Comparison of ENCODE assay signal across 26 cellular contexts in the genomic region with DNA sequence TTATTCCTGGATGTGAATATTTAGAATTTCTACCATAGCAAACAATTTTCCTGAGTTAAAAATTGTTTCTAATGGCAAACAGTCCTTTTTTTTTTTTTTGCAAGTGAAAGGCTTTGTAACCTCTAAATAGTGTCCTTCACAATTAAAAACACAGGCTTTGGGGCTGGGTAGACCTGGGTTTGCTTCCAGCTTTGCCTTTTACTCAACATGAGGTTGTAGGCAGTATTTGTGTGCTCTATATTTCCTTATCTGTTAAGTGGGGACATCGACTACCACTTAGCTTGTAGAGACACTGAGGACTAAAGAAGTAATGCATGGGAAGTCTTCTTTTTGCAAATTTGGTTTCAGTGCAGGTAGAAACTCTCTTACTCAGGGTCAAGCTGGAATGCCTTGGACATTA.
A peak's percentile ranks its signal among the peaks of the same experiment; 100 is the strongest.
DNase-seq lines count a peak whose midpoint lies in the region; ATAC-seq, FAIRE-seq and TF ChIP-seq lines count a peak whose summit lies in the region.
"Had no signal": no experiment of that assay in that cellular context is flagged by ENCODE, and none has a peak within 500 bp of the region (broad histone marks: within the 10 kb centered on the region; RNA-seq: fewer than 3 reads in every experiment).

No MANE protein-coding gene starts in this region.

- H3K79me2 ChIP-seq in mammary epithelial cell (ENCODE audit: insufficient read depth, low read length) (no peaks in the 10 kb centered on the region), PC-3 (ENCODE audit: low read length) (no peaks in the 10 kb centered on the region)

- WGBS in mammary epithelial cell (ENCODE audit: low coverage, missing lambda C conversion rate): 92% methylated on average over 1 of the region's 1 CpG
- 14 to 21% methylated on average over 1 of the region's 1 CpG for WGBS in body of pancreas, 2 donors
- WGBS in pancreas, 2 donors: 11 to 12% methylated on average over 1 of the region's 1 CpG

- dilution Hi-C loops in mammary epithelial cell (cut with HindIII; ENCODE audit: low sequenced_read_pairs): no loop called here

- no peaks in the 10 kb centered on the region for H3K27me3 ChIP-seq in breast epithelium
- no peaks in the 10 kb centered on the region for H3K27me3 ChIP-seq in mammary epithelial cell (ENCODE audit: insufficient read depth, low read length)
- H3K27me3 ChIP-seq in PC-3 (ENCODE audit: low read length): no peaks in the 10 kb centered on the region
- no peaks in the 10 kb centered on the region for H3K27me3 ChIP-seq in body of pancreas
- no peaks in the 10 kb centered on the region for H3K27me3 ChIP-seq in pancreas
- H3K27me3 ChIP-seq in CD8-positive, alpha-beta T cell (ENCODE audit: insufficient read depth, low read length): no peaks in the 10 kb centered on the region
- H3K27me3 ChIP-seq: BLaER1 treated with 17β-estradiol and CSF1 and Interleukin-3, amounts not matched to agents 10 nM and 100 nM had no signal

- no peak overlapping the region for H3K27ac Mint-ChIP-seq in CD8-positive, alpha-beta T cell
- H3K27ac Mint-ChIP-seq: B cell; CD4-positive, alpha-beta T cell; CD8-positive, alpha-beta memory T cell had no signal

- H3F3A ChIP-seq in PC-3 (ENCODE audit: low read length, unreplicated experiment): no peaks in the 10 kb centered on the region

- POLR2A ChIA-PET in PC-3 (lab: Charles Lee; ENCODE audit: unreplicated experiment): no interaction called here
- POLR2A ChIA-PET in CD8-positive, alpha-beta T cell (lab: Charles Lee): no interaction called here

- H3K4me3 ChIP-seq in breast epithelium (no peak overlapping the region), mammary epithelial cell (replicated peaks in 1 of 3; ENCODE audit: insufficient read depth in 1 of 3, low read depth in 2 of 3, low read length in 3 of 3) (no peak overlapping the region), PC-3 (ENCODE audit: low read length) (no peak overlapping the region), body of pancreas (no peak overlapping the region), pancreas (no peak overlapping the region)
- H3K4me3 ChIP-seq in CD8-positive, alpha-beta T cell (ENCODE audit: low read depth, low read length): no peak overlapping the region
- H3K4me3 ChIP-seq: A549; BLaER1 treated with 17β-estradiol and CSF1 and Interleukin-3, amounts not matched to agents 10 nM and 100 nM; GM12878 had no signal

- H3K9me3 ChIP-seq in breast epithelium: no peaks in the 10 kb centered on the region
- H3K9me3 ChIP-seq in mammary epithelial cell (replicated peaks; ENCODE audit: insufficient read depth, low read length): no peaks in the 10 kb centered on the region
- H3K9me3 ChIP-seq in PC-3 (ENCODE audit: low read length): no peaks in the 10 kb centered on the region
- no peaks in the 10 kb centered on the region for H3K9me3 ChIP-seq in body of pancreas
- H3K9me3 ChIP-seq in pancreas: no peaks in the 10 kb centered on the region
- H3K9me3 ChIP-seq in CD8-positive, alpha-beta T cell (ENCODE audit: low read length): no peaks in the 10 kb centered on the region

- no peaks in the 10 kb centered on the region for H3K36me3 Mint-ChIP-seq in CD8-positive, alpha-beta T cell
- H3K36me3 Mint-ChIP-seq: CD8-positive, alpha-beta memory T cell had no signal

- H3K36me3 ChIP-seq in breast epithelium (no peaks in the 10 kb centered on the region), mammary epithelial cell (ENCODE audit: insufficient read depth, low read length) (no peaks in the 10 kb centered on the region), PC-3 (ENCODE audit: low read depth, low read length) (no peaks in the 10 kb centered on the region), body of pancreas (replicated peaks in 1 of 2; ENCODE audit: insufficient read depth in 1 of 2, low read depth in 2 of 2) (no peaks in the 10 kb centered on the region), pancreas (no peaks in the 10 kb centered on the region)
- H3K36me3 ChIP-seq in CD8-positive, alpha-beta T cell (ENCODE audit: insufficient read depth, low read length): no peaks in the 10 kb centered on the region
- H3K36me3 ChIP-seq: BLaER1 treated with 17β-estradiol and CSF1 and Interleukin-3, amounts not matched to agents 10 nM and 100 nM had no signal

- H3K9me3 Mint-ChIP-seq in CD8-positive, alpha-beta T cell: peaks cover 17% of the 10 kb centered on the region

- ATAC-seq in PC-3 (no peak), body of pancreas (peak; percentile 38), pancreas (peak; percentile 43 to 61 (median 50)), HG03159 (IDR thresholded peaks at IDR 0.05; ENCODE audit: unreplicated experiment) (no peak)
- no peak for ATAC-seq in CD8-positive, alpha-beta T cell
- ATAC-seq: A549, GM12878 had no signal

- no peak overlapping the region for H3K4me3 Mint-ChIP-seq in CD8-positive, alpha-beta T cell
- H3K4me3 Mint-ChIP-seq: B cell; CD4-positive, alpha-beta T cell; CD8-positive, alpha-beta memory T cell had no signal

- H4K20me1 ChIP-seq in mammary epithelial cell (ENCODE audit: insufficient read depth, low read length) (no peaks in the 10 kb centered on the region), PC-3 (ENCODE audit: low read length) (no peaks in the 10 kb centered on the region)
- H4K20me1 ChIP-seq: BLaER1 treated with 17β-estradiol and CSF1 and Interleukin-3, amounts not matched to agents 10 nM and 100 nM had no signal

- no peaks in the 10 kb centered on the region for H3K4me1 Mint-ChIP-seq in CD8-positive, alpha-beta T cell (ENCODE audit: low read depth)
- H3K4me1 Mint-ChIP-seq: B cell; CD8-positive, alpha-beta memory T cell had no signal

- peaks cover 6% of the 10 kb centered on the region for H3K27me3 Mint-ChIP-seq in CD8-positive, alpha-beta T cell (ENCODE audit: low read depth)
- H3K27me3 Mint-ChIP-seq: B cell had no signal

- FAIRE-seq in pancreas (lab: Jason Lieb, UNC): no peak
- FAIRE-seq: A549, GM12878, GM12892, GM18507 had no signal

- H3K4me1 ChIP-seq in breast epithelium (no peaks in the 10 kb centered on the region), mammary epithelial cell (ENCODE audit: insufficient read depth, low read length) (no peaks in the 10 kb centered on the region), PC-3 (ENCODE audit: insufficient read depth, low read length) (peaks cover 30% of the 10 kb centered on the region), body of pancreas (peaks cover 47% of the 10 kb centered on the region), pancreas (peaks cover 19 to 37% (median 37%) of the 10 kb centered on the region in 3 donors)
- no peaks in the 10 kb centered on the region for H3K4me1 ChIP-seq in CD8-positive, alpha-beta T cell (ENCODE audit: insufficient read depth, low read length)

- intact Hi-C loops in breast epithelium (cut with DNase I; ENCODE audit: low total_unique reads) (no loop called here), mammary epithelial cell (cut with micrococcal nuclease) (no loop called here), PC-3 (cut with micrococcal nuclease) (no loop called here), body of pancreas (cut with DNase I) (no loop called here), pancreas (cut with DNase I) (no loop called here)
- intact Hi-C loops in CD8-positive, alpha-beta T cell (cut with DNase I, micrococcal nuclease): no loop called here

- TF ChIP-seq POLR2A in breast epithelium (IDR thresholded peaks at IDR 0.05) (no peak), body of pancreas (IDR thresholded peaks at IDR 0.05) (peak in 1 of 3 donors; percentile 7)

- in situ Hi-C loops in mammary epithelial cell (cut with MboI; ENCODE audit: low sequenced_read_pairs in 2 of 2): no loop called here

- H3K9me2 ChIP-seq in PC-3 (replicated peaks; ENCODE audit: low read length): no peaks in the 10 kb centered on the region

- CTCF ChIA-PET in mammary epithelial cell (lab: Charles Lee; ENCODE audit: low non-redundant PET): no interaction called here
- CTCF ChIA-PET in PC-3 (lab: Charles Lee): no interaction called here
- CTCF ChIA-PET in CD8-positive, alpha-beta T cell (lab: Charles Lee): no interaction called here

- no peak overlapping the region for H3K9ac ChIP-seq in mammary epithelial cell (ENCODE audit: insufficient read depth, low read length)
- no peak overlapping the region for H3K9ac ChIP-seq in PC-3 (ENCODE audit: low read length)
- H3K9ac ChIP-seq: BLaER1 treated with 17β-estradiol and CSF1 and Interleukin-3, amounts not matched to agents 10 nM and 100 nM had no signal

- DNase-seq in breast epithelium (ENCODE audit: low spot score in 2 of 2): no peak
- DNase-seq in mammary epithelial cell: no peak
- peak; percentile 10 for DNase-seq in PC-3
- DNase-seq in body of pancreas: peak in 2 of 4 donors; percentile 36 to 68
- DNase-seq in pancreas: no peak
- DNase-seq in CD8-positive, alpha-beta T cell: no peak
- DNase-seq: AML-193; CD4-positive, alpha-beta T cell; CD8-positive, alpha-beta memory T cell; COR-L47; DMS 273 treated with DMSO at 0.1 percent for 48 hours; DMS153; DMS53; DMS79; DND-41; EL; GDM1 had no signal

- BruUV-seq in mammary epithelial cell (replicated peaks; lab: Mats Ljungman, UMichigan) (no TSS peak), PC-3 (replicated peaks; lab: Mats Ljungman, UMichigan) (no TSS peak)

- H3K27ac ChIP-seq in breast epithelium (peak overlapping the region; percentile 50 to 84), mammary epithelial cell (ENCODE audit: insufficient read depth, low read depth, low read length) (no peak overlapping the region), PC-3 (ENCODE audit: low read length) (no peak overlapping the region), body of pancreas (peak overlapping the region; percentile 77 to 91 (median 87)), pancreas (peak overlapping the region; percentile 28 to 81 (median 76))
- no peak overlapping the region for H3K27ac ChIP-seq in CD8-positive, alpha-beta T cell (ENCODE audit: low read depth, low read length)
- H3K27ac ChIP-seq: 22Rv1; A549; BLaER1 treated with 17β-estradiol and CSF1 and Interleukin-3, amounts not matched to agents 10 nM and 100 nM; C4-2B had no signal

- TF ChIP-seq CTCF in breast epithelium (IDR thresholded peaks at IDR 0.05) (no peak), mammary epithelial cell (conservative IDR thresholded peaks at IDR 0.05 in 1 of 2, IDR thresholded peaks at IDR 0.05 in 1 of 2; ENCODE audit: extremely low read depth in 1 of 2, insufficient read depth in 1 of 2, low read depth in 1 of 2, low read length in 2 of 2) (no peak), PC-3 (conservative IDR thresholded peaks at IDR 0.05; ENCODE audit: low read depth, low read length) (no peak), body of pancreas (IDR thresholded peaks at IDR 0.05) (no peak), pancreas (IDR thresholded peaks at IDR 0.05) (no peak)
- TF ChIP-seq CTCF in CD8-positive, alpha-beta T cell (IDR thresholded peaks at IDR 0.05): no peak

- no peak overlapping the region for H3K4me2 ChIP-seq in mammary epithelial cell (ENCODE audit: insufficient read depth, low read depth, low read length)
- H3K4me2 ChIP-seq in PC-3 (ENCODE audit: low read length): no peak overlapping the region
- H3K4me2 ChIP-seq: A549 had no signal

- H2AFZ ChIP-seq in mammary epithelial cell (ENCODE audit: low read depth, low read length) (no peak overlapping the region), PC-3 (ENCODE audit: low read length) (no peak overlapping the region)

Comparison
In these comparisons a context has a peak if more than half of its experiments do, and no peak if none do; other contexts are left out.
1. H3K27ac ChIP-seq: peak in breast epithelium (2 of 2), body of pancreas (4 of 4) and pancreas (4 of 4); none in mammary epithelial cell (single experiment), PC-3 (single experiment) and CD8-positive, alpha-beta T cell (single experiment).
2. ATAC-seq: peak in body of pancreas (single experiment) and pancreas (4 of 4); none in PC-3 (single experiment), HG03159 (single experiment) and CD8-positive, alpha-beta T cell (single experiment).